In genomic region chr15:43071451-43071850, GRCh38 we compare ENCODE assay signal across 3 cellular contexts.
"Had no signal": no experiment of that assay in that cellular context is flagged by ENCODE, and none has a peak within 500 bp of the region (broad histone marks: within the 10 kb centered on the region; RNA-seq: fewer than 3 reads in every experiment).

No MANE protein-coding gene starts in this region.

- ATAC-seq: GM12878 had no signal

- H3K4me3 ChIP-seq: GM12878 had no signal

- DNase-seq: GDM1, GF-D8 had no signal
